ENCODE assay signal across 9 cellular contexts in the genomic region with DNA sequence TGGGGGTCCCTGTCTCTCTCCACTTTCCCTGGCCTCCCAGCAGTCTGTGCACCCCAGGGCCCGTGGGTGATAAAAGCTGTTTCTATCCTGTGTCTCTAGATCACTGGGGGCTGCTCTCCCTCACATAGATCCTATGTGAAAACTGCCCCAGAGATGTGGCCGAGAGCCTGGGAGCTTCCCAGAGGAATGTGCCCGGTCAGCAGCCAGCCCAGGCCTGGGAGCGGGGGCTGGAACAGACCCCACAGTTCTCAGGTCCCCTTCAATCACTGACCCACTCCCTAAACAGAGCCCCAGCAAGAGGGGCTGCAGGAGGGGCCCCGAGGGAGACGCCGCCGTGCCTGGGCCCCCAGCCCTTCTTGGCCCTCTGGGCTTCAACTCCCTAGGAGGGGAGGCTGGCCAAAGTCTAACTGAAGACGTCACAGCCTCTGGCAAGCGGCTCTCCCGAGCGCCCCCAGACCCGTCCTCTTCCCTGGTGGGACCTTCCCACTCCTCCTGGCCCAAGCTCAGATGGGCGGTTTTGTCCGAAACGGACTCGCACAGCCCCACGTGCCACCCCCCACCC. TPM values are rescaled to one million over a fixed set of nuclear protein-coding genes. Genes with fewer than 3 reads are reported as not detected.
A peak's percentile ranks its signal among the peaks of the same experiment; 100 is the strongest.
DNase-seq lines count a peak whose midpoint lies in the region; ATAC-seq and TF ChIP-seq lines count a peak whose summit lies in the region.
"Had no signal": no experiment of that assay in that cellular context is flagged by ENCODE, and none has a peak within 500 bp of the region (broad histone marks: within the 10 kb centered on the region; RNA-seq: fewer than 3 reads in every experiment).

No MANE protein-coding gene starts in this region.

- DNase-seq in activated T-cell treated with anti-CD3 and anti-CD28 coated beads, Interleukin-2, amount 50 U/mL, for 72 hours = no peak
- no peak for DNase-seq in activated T-cell treated with anti-CD3 and anti-CD28 coated beads for 4 hours
- DNase-seq in fibroblast of mammary gland (ENCODE audit: low read depth) = no peak
- no peak for DNase-seq in putamen (ENCODE audit: low spot score)
- no peak for DNase-seq in NCI-H1436 (lab: John Stamatoyannopoulos, UW)
- no peak for DNase-seq in NCI-H2196 (lab: John Stamatoyannopoulos, UW; ENCODE audit: unreplicated experiment)
- DNase-seq: NCI-H187 treated with DMSO at 0.1 percent for 48 hours had no signal

- ATAC-seq in activated T-cell treated with anti-CD3 and anti-CD28 coated beads, Interleukin-2, amount 50 U/mL, for 72 hours (replicated peaks in 1 of 2) = no peak

- peaks cover 4% of the 10 kb centered on the region for H3K27me3 Mint-ChIP-seq in activated T-cell treated with anti-CD3 and anti-CD28 coated beads, Interleukin-2, amount 50 U/mL, for 72 hours (ENCODE audit: low read depth)

- WGBS in urinary bladder = 9% methylated on average over 18 of the region's 18 CpGs

- TF ChIP-seq CTCF in fibroblast of mammary gland (conservative IDR thresholded peaks at IDR 0.05; ENCODE audit: control insufficient read depth, insufficient read depth, low read depth, low read length) = no peak

- H3K27ac ChIP-seq in muscle layer of duodenum (ENCODE audit: low read length) (peak overlapping the region; percentile 51), urinary bladder (ENCODE audit: low read depth) (peak overlapping the region; percentile 88)

- H3K27me3 ChIP-seq in muscle layer of duodenum (ENCODE audit: low read depth, low read length) = peaks cover 1% of the 10 kb centered on the region

- no peaks in the 10 kb centered on the region for H3K9me3 ChIP-seq in muscle layer of duodenum (ENCODE audit: control insufficient read depth in 1 of 2, low read length in 2 of 2)

- H3K4me1 ChIP-seq in muscle layer of duodenum (ENCODE audit: control insufficient read depth in 1 of 2, insufficient read depth in 2 of 2, low read length in 2 of 2) = peaks cover 6 to 65% of the 10 kb centered on the region in 2 donors
- peaks cover 2% of the 10 kb centered on the region for H3K4me1 ChIP-seq in urinary bladder (ENCODE audit: insufficient read depth)

- peak overlapping the region; percentile 12 to 59 for H3K4me3 Mint-ChIP-seq in activated T-cell treated with anti-CD3 and anti-CD28 coated beads, Interleukin-2, amount 50 U/mL, for 72 hours

- H3K36me3 ChIP-seq in muscle layer of duodenum (ENCODE audit: control insufficient read depth in 1 of 2, insufficient read depth in 2 of 2, low read length in 2 of 2) (peaks cover 0 to 9% of the 10 kb centered on the region in 2 donors), urinary bladder (ENCODE audit: insufficient read depth) (no peaks in the 10 kb centered on the region)

- H3K9me3 Mint-ChIP-seq in activated T-cell treated with anti-CD3 and anti-CD28 coated beads, Interleukin-2, amount 50 U/mL, for 72 hours = no peaks in the 10 kb centered on the region

- H3K4me3 ChIP-seq in fibroblast of mammary gland (ENCODE audit: control insufficient read depth, low read depth, low read length) (peak overlapping the region; percentile 86), muscle layer of duodenum (ENCODE audit: low read depth in 1 of 2, low read length in 2 of 2) (peak overlapping the region; percentile 56 to 72), urinary bladder (ENCODE audit: low read depth, low read length) (peak overlapping the region; percentile 67)

- peaks cover 14% of the 10 kb centered on the region for H3K4me1 Mint-ChIP-seq in activated T-cell treated with anti-CD3 and anti-CD28 coated beads, Interleukin-2, amount 50 U/mL, for 72 hours (ENCODE audit: low read depth)

- no peak overlapping the region for H3K27ac Mint-ChIP-seq in activated T-cell treated with anti-CD3 and anti-CD28 coated beads, Interleukin-2, amount 50 U/mL, for 72 hours

- no peaks in the 10 kb centered on the region for H3K36me3 Mint-ChIP-seq in activated T-cell treated with anti-CD3 and anti-CD28 coated beads, Interleukin-2, amount 50 U/mL, for 72 hours (ENCODE audit: insufficient read depth in 2 of 2)

RNA-seq across cellular contexts. Expression of a gene that starts 0.4 kb away (rescaled TPM):
- 1 to 10 TPM; 1.6 to 3.0 TPM for total RNA-seq in activated T-cell treated with anti-CD3 and anti-CD28 coated beads, Interleukin-2, amount 50 U/mL, for 72 hours
- 62.7 TPM for total RNA-seq in urinary bladder
- polyA plus RNA-seq in urinary bladder = 159 TPM

RNA-seq across cellular contexts. Expression of a gene that starts 8.7 kb away (rescaled TPM):
- 10 to 100 TPM; 46.6 to 52.2 TPM for total RNA-seq in activated T-cell treated with anti-CD3 and anti-CD28 coated beads, Interleukin-2, amount 50 U/mL, for 72 hours
- 26.4 TPM for total RNA-seq in urinary bladder
- 69.0 TPM for polyA plus RNA-seq in urinary bladder

RNA-seq across cellular contexts. Expression of a gene that starts 17.1 kb away (rescaled TPM):
- 10 to 100 TPM; 92.4 to 97.7 TPM for total RNA-seq in activated T-cell treated with anti-CD3 and anti-CD28 coated beads, Interleukin-2, amount 50 U/mL, for 72 hours
- 20.7 TPM for total RNA-seq in urinary bladder
- polyA plus RNA-seq in urinary bladder = 158 TPM

RNA-seq across cellular contexts. Expression of a gene that starts 26.9 kb away (rescaled TPM):
- total RNA-seq in activated T-cell treated with anti-CD3 and anti-CD28 coated beads, Interleukin-2, amount 50 U/mL, for 72 hours = under 1 TPM; 0.91 to 0.95 TPM
- 0.48 TPM for total RNA-seq in urinary bladder
- polyA plus RNA-seq in urinary bladder = 0.11 TPM

RNA-seq across cellular contexts. Expression of a gene that starts 33.4 kb away (rescaled TPM):
- total RNA-seq in activated T-cell treated with anti-CD3 and anti-CD28 coated beads, Interleukin-2, amount 50 U/mL, for 72 hours = 10 to 100 TPM; 18.0 to 22.8 TPM
- 6.1 TPM for total RNA-seq in urinary bladder
- polyA plus RNA-seq in urinary bladder = 17.1 TPM

Comparison
In these comparisons a context has a peak if more than half of its experiments do, and no peak if none do; other contexts are left out.
1. RNA of a gene that starts 0.4 kb away (total RNA-seq): 62.7 TPM in urinary bladder (single experiment); 1.6 to 3.0 TPM in activated T-cell treated with anti-CD3 and anti-CD28 coated beads, Interleukin-2, amount 50 U/mL, for 72 hours; every median in the first group is over 10 times any median in the second.
2. Peak in every context shown above with its lines, with median percentiles within 50 percentile points of each other: H3K4me3 ChIP-seq.